In genomic region chr4:108651068-108651794, GRCh38 we compare ENCODE assay signal across 8 cellular contexts. TPM values are rescaled to one million over a fixed set of nuclear protein-coding genes. Genes with fewer than 3 reads are reported as not detected.
DNase-seq lines count a peak whose midpoint lies in the region; ATAC-seq, FAIRE-seq and TF ChIP-seq lines count a peak whose summit lies in the region.

No MANE protein-coding gene starts in this region.

- H3K9me3 ChIP-seq in breast epithelium = no peaks in the 10 kb centered on the region
- no peaks in the 10 kb centered on the region for H3K9me3 ChIP-seq in left lung
- no peaks in the 10 kb centered on the region for H3K9me3 ChIP-seq in testis

- no peak for TF ChIP-seq CTCF in breast epithelium (IDR thresholded peaks at IDR 0.05)
- no peak for TF ChIP-seq CTCF in left lung (IDR thresholded peaks at IDR 0.05)
- no peak for TF ChIP-seq CTCF in testis (IDR thresholded peaks at IDR 0.05)

- ATAC-seq in left lung = peak; percentile 68

- peak; percentile 9 for FAIRE-seq in GM12891 (lab: Jason Lieb, UNC)

- intact Hi-C loops in breast epithelium (cut with DNase I; ENCODE audit: low total_unique reads) = no loop called here
- intact Hi-C loops in left lung (cut with DNase I) = no loop called here
- intact Hi-C loops in testis (cut with DNase I; ENCODE audit: low total_unique reads) = no loop called here

- no peaks in the 10 kb centered on the region for H3K27me3 ChIP-seq in breast epithelium
- no peaks in the 10 kb centered on the region for H3K27me3 ChIP-seq in left lung
- H3K27me3 ChIP-seq in testis = no peaks in the 10 kb centered on the region

- H3K4me3 ChIP-seq in breast epithelium (peak overlapping the region; percentile 72 to 78 (median 77)), left lung (peak overlapping the region; percentile 68 to 82), testis (peak overlapping the region; percentile 74 to 77)

- H3K27ac ChIP-seq in breast epithelium (peak overlapping the region; percentile 88), left lung (peak overlapping the region; percentile 72 to 82), testis (peak overlapping the region; percentile 69 to 75)

- peak; percentile 15 for DNase-seq in A172 (ENCODE audit: low spot score)
- no peak for DNase-seq in GM12891 (ENCODE audit: insufficient read length, low spot score)
- peak; percentile 4 for DNase-seq in NCI-H69 (lab: John Stamatoyannopoulos, UW)
- no peak for DNase-seq in breast epithelium (ENCODE audit: low spot score in 2 of 2)
- no peak for DNase-seq in left lung
- no peak for DNase-seq in testis
- no peak for DNase-seq in islet precursor cell
- no peak for DNase-seq in stimulated activated CD4-positive, alpha-beta T cell treated with anti-CD3 and anti-CD28 coated beads, Interleukin-2, amount 100 ng/mL, for 48 hours

- no peaks in the 10 kb centered on the region for H3K36me3 ChIP-seq in breast epithelium
- peaks cover 0 to 10% of the 10 kb centered on the region in 2 donors for H3K36me3 ChIP-seq in left lung
- no peaks in the 10 kb centered on the region for H3K36me3 ChIP-seq in testis (ENCODE audit: low read depth, missing control alignments)

- no peaks in the 10 kb centered on the region for H3K4me1 ChIP-seq in breast epithelium
- H3K4me1 ChIP-seq in left lung = peaks cover 11 to 29% of the 10 kb centered on the region in 2 donors
- H3K4me1 ChIP-seq in testis = peaks cover 3% of the 10 kb centered on the region

- TF ChIP-seq POLR2A in GM12891 (IDR thresholded peaks at IDR 0.05; ENCODE audit: low read depth, low read length) = no peak
- TF ChIP-seq POLR2A in breast epithelium (IDR thresholded peaks at IDR 0.05) = no peak
- TF ChIP-seq POLR2A in testis (IDR thresholded peaks at IDR 0.05) = no peak

- WGBS in testis, 2 donors = 3 to 4% methylated on average over 8 of the region's 8 CpGs

TF ChIP-seq in GM12891, 5 proteins besides CTCF, POLR2A, EP300 and RAD21:
- TF ChIP-seq POU2F2 (IDR thresholded peaks at IDR 0.05; ENCODE audit: low read depth, low read length) = no peak
- TF ChIP-seq SPI1 (IDR thresholded peaks at IDR 0.05; ENCODE audit: low read depth, low read length) = peak; percentile 29; the same call in 1 of the 2 replicates
- TF ChIP-seq TAF1 (IDR thresholded peaks at IDR 0.05; ENCODE audit: low read depth, low read length) = no peak
- no peak for TF ChIP-seq PAX5 (IDR thresholded peaks at IDR 0.05; ENCODE audit: insufficient read depth, low read length, severe bottlenecking)
- TF ChIP-seq POLR2AphosphoS5 (IDR thresholded peaks at IDR 0.05; ENCODE audit: low read depth, low read length) = no peak

RNA-seq across cellular contexts. Expression of gene OSTC, which starts 0.8 kb away (rescaled TPM):
- 183 and 432 TPM in 2 replicates for total RNA-seq in A172 (2014; rRNA removed; shearing (Covaris generic))
- 112 TPM for polyA plus RNA-seq in GM12891 (2012; ENCODE audit: low read depth, missing spikeins)
- total RNA-seq in breast epithelium = 10 to 100 TPM; 53.4 to 84.6 (median 63.1) TPM
- 100 to 1,000 TPM; 133 to 139 TPM for total RNA-seq in left lung
- total RNA-seq in testis = 10 to 100 TPM; 48.9 to 54.5 TPM
- 78.1 TPM for polyA plus RNA-seq in testis (ENCODE audit: insufficient read depth, low read depth, low replicate concordance)

RNA-seq across cellular contexts. Expression of gene RPL34, which starts 30.9 kb away (rescaled TPM):
- total RNA-seq in A172 (2014; rRNA removed; shearing (Covaris generic)) = 766 and 852 TPM in 2 replicates
- polyA plus RNA-seq in GM12891 (2012; ENCODE audit: low read depth, missing spikeins) = 6,677 TPM
- 1,000 to 10,000 TPM in 2 of 3 donors, 100 to 1,000 TPM in 1; 907 to 1,723 (median 1,620) TPM for total RNA-seq in breast epithelium
- 100 to 1,000 TPM; 901 to 922 TPM for total RNA-seq in left lung
- 100 to 1,000 TPM; 237 to 435 TPM for total RNA-seq in testis
- polyA plus RNA-seq in testis (ENCODE audit: insufficient read depth, low read depth, low replicate concordance) = 950 TPM

Comparison
In these comparisons a context has a peak if more than half of its experiments do, and no peak if none do; other contexts are left out.
1. DNase-seq: peak in A172 (single experiment) and NCI-H69 (single experiment); none in GM12891 (single experiment), breast epithelium (0 of 2), left lung (0 of 2), testis (single experiment), islet precursor cell (single experiment) and stimulated activated CD4-positive, alpha-beta T cell treated with anti-CD3 and anti-CD28 coated beads, Interleukin-2, amount 100 ng/mL, for 48 hours (0 of 2).
2. Peak in every context shown above with its lines, with median percentiles within 50 percentile points of each other: H3K27ac ChIP-seq and H3K4me3 ChIP-seq.